ENCODE assay signal across 1 cellular context in genomic region chr18:24427484-24427883, GRCh38.
TF ChIP-seq lines count a peak whose summit lies in the region.

No MANE protein-coding gene starts in this region.

TF ChIP-seq in HepG2, 621 proteins besides CTCF, POLR2A, EP300 and RAD21:
- no peak for TF ChIP-seq RBAK (CRISPR knock-in tag; IDR thresholded peaks at IDR 0.05)
- TF ChIP-seq KLF16 (CRISPR knock-in tag; IDR thresholded peaks at IDR 0.05): no peak
- TF ChIP-seq, protein P1, sequence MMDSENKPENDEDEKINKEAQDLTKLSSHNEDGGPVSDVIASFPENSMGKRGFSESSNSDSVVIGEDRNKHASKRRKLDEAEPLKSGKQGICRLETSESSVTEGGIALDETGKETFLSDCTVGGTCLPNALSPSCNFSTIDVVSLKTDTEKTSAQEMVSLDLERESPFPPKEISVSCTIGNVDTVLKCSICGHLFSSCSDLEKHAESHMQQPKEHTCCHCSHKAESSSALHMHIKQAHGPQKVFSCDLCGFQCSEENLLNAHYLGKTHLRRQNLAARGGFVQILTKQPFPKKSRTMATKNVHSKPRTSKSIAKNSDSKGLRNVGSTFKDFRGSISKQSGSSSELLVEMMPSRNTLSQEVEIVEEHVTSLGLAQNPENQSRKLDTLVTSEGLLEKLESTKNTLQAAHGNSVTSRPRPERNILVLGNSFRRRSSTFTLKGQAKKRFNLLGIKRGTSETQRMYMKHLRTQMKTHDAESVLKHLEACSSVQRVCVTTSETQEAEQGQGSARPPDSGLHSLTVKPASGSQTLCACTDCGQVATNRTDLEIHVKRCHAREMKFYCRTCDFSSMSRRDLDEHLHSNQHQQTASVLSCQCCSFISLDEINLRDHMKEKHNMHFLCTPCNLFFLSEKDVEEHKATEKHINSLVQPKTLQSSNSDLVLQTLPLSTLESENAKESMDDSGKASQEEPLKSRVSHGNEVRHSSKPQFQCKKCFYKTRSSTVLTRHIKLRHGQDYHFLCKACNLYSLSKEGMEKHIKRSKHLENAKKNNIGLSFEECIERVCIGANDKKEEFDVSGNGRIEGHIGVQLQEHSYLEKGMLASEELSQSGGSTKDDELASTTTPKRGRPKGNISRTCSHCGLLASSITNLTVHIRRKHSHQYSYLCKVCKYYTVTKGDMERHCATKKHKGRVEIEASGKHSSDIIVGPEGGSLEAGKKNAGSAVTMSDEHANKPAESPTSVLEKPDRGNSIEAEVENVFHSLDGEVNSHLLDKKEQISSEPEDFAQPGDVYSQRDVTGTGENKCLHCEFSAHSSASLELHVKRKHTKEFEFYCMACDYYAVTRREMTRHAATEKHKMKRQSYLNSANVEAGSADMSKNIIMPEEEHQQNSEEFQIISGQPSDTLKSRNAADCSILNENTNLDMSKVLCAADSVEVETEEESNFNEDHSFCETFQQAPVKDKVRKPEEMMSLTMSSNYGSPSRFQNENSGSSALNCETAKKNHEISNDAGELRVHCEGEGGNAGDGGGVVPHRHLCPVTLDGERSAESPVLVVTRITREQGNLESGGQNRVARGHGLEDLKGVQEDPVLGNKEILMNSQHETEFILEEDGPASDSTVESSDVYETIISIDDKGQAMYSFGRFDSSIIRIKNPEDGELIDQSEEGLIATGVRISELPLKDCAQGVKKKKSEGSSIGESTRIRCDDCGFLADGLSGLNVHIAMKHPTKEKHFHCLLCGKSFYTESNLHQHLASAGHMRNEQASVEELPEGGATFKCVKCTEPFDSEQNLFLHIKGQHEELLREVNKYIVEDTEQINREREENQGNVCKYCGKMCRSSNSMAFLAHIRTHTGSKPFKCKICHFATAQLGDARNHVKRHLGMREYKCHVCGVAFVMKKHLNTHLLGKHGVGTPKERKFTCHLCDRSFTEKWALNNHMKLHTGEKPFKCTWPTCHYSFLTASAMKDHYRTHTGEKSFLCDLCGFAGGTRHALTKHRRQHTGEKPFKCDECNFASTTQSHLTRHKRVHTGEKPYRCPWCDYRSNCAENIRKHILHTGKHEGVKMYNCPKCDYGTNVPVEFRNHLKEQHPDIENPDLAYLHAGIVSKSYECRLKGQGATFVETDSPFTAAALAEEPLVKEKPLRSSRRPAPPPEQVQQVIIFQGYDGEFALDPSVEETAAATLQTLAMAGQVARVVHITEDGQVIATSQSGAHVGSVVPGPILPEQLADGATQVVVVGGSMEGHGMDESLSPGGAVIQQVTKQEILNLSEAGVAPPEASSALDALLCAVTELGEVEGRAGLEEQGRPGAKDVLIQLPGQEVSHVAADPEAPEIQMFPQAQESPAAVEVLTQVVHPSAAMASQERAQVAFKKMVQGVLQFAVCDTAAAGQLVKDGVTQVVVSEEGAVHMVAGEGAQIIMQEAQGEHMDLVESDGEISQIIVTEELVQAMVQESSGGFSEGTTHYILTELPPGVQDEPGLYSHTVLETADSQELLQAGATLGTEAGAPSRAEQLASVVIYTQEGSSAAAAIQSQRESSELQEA (CRISPR knock-in tag; IDR thresholded peaks at IDR 0.05; ENCODE audit: not compliant biosample characterization): no peak
- no peak for TF ChIP-seq FOXA1 (IDR thresholded peaks at IDR 0.05)
- no peak for TF ChIP-seq FOXA1 (CRISPR knock-in tag; IDR thresholded peaks at IDR 0.05)
- TF ChIP-seq, protein P2, sequence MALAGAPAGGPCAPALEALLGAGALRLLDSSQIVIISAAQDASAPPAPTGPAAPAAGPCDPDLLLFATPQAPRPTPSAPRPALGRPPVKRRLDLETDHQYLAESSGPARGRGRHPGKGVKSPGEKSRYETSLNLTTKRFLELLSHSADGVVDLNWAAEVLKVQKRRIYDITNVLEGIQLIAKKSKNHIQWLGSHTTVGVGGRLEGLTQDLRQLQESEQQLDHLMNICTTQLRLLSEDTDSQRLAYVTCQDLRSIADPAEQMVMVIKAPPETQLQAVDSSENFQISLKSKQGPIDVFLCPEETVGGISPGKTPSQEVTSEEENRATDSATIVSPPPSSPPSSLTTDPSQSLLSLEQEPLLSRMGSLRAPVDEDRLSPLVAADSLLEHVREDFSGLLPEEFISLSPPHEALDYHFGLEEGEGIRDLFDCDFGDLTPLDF (CRISPR knock-in tag; IDR thresholded peaks at IDR 0.05): no peak
- TF ChIP-seq ZFY (CRISPR knock-in tag; IDR thresholded peaks at IDR 0.05): no peak
- TF ChIP-seq, protein P3, sequence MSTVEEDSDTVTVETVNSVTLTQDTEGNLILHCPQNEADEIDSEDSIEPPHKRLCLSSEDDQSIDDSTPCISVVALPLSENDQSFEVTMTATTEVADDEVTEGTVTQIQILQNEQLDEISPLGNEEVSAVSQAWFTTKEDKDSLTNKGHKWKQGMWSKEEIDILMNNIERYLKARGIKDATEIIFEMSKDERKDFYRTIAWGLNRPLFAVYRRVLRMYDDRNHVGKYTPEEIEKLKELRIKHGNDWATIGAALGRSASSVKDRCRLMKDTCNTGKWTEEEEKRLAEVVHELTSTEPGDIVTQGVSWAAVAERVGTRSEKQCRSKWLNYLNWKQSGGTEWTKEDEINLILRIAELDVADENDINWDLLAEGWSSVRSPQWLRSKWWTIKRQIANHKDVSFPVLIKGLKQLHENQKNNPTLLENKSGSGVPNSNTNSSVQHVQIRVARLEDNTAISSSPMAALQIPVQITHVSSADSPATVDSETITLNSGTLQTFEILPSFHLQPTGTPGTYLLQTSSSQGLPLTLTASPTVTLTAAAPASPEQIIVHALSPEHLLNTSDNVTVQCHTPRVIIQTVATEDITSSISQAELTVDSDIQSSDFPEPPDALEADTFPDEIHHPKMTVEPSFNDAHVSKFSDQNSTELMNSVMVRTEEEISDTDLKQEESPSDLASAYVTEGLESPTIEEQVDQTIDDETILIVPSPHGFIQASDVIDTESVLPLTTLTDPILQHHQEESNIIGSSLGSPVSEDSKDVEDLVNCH (CRISPR knock-in tag; IDR thresholded peaks at IDR 0.05): no peak
- TF ChIP-seq REST (IDR thresholded peaks at IDR 0.05; ENCODE audit: borderline replicate concordance in 1 of 2, low read depth in 1 of 2, low read length in 2 of 2): no peak
- TF ChIP-seq ZBTB46 (CRISPR knock-in tag; IDR thresholded peaks at IDR 0.05; ENCODE audit: borderline replicate concordance): no peak
- no peak for TF ChIP-seq POGZ (CRISPR knock-in tag; IDR thresholded peaks at IDR 0.05)
- no peak for TF ChIP-seq PCBP2 (optimal IDR thresholded peaks at IDR 0.05; ENCODE audit: low read depth, low read length, poor library complexity, severe bottlenecking)
- TF ChIP-seq KAT8 (CRISPR knock-in tag; IDR thresholded peaks at IDR 0.05): no peak
- TF ChIP-seq POLR2AphosphoS2 (IDR thresholded peaks at IDR 0.05; ENCODE audit: low read depth, low read length): no peak
- no peak for TF ChIP-seq GZF1 (CRISPR knock-in tag; IDR thresholded peaks at IDR 0.05)
- no peak for TF ChIP-seq ZNF260 (CRISPR knock-in tag; IDR thresholded peaks at IDR 0.05; ENCODE audit: borderline replicate concordance, low read depth)
- TF ChIP-seq PAXIP1 (CRISPR knock-in tag; conservative IDR thresholded peaks at IDR 0.05): no peak
- TF ChIP-seq ZNF460 (CRISPR knock-in tag; IDR thresholded peaks at IDR 0.05; ENCODE audit: borderline replicate concordance): no peak
- no peak for TF ChIP-seq ZNF34 (CRISPR knock-in tag; IDR thresholded peaks at IDR 0.05; ENCODE audit: borderline replicate concordance)
